8 cellular contexts compared by ENCODE assay signal in the genomic region with DNA sequence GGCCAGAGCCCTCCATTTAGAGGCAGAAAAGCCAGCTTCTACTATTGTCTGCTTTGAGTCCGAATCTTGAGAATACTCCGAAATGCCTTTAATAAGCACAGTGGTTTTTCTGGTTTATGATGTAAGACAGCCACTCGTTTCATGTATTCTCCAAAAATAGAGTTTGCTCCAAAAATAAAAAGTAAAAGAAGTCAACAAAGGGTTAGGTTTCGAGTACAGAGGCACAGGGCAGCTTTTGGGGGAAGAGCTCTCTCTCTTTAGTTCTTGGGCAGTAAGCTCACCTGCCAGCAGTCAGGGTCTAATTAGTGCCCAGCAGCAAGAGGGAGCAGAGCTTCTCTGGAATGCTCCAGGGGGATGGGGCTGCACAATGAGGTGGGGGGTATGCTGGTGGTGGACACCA. TPM values are rescaled to one million over a fixed set of nuclear protein-coding genes. Genes with fewer than 3 reads are reported as not detected.
DNase-seq lines count a peak whose midpoint lies in the region; ATAC-seq and TF ChIP-seq lines count a peak whose summit lies in the region.

No MANE protein-coding gene starts in this region.

- H3K4me1 Mint-ChIP-seq in Caco-2 (ENCODE audit: low read depth, unreplicated experiment): peaks cover 66% of the 10 kb centered on the region

- no peaks in the 10 kb centered on the region for H3K27me3 Mint-ChIP-seq in Caco-2 (ENCODE audit: insufficient read depth, unreplicated experiment)

- peak overlapping the region; percentile 3 for H3K9ac ChIP-seq in fibroblast of lung (ENCODE audit: insufficient read depth, low read length)

- no peaks in the 10 kb centered on the region for H3K9me3 Mint-ChIP-seq in Caco-2 (ENCODE audit: unreplicated experiment)

- H3K27me3 ChIP-seq in Caco-2 (replicated peaks; ENCODE audit: control insufficient read depth, insufficient read depth, low read length) (no peaks in the 10 kb centered on the region), fibroblast of lung (ENCODE audit: control insufficient read depth, insufficient read depth, low read length) (no peaks in the 10 kb centered on the region)

- no peak overlapping the region for H3K4me3 Mint-ChIP-seq in Caco-2 (ENCODE audit: unreplicated experiment)

- H3K9me3 ChIP-seq in Caco-2 (no peaks in the 10 kb centered on the region), fibroblast of lung (ENCODE audit: control insufficient read depth, insufficient read depth, low read depth, low read length) (no peaks in the 10 kb centered on the region)

- BruUV-seq in Caco-2 (replicated peaks; lab: Mats Ljungman, UMichigan): no TSS peak

- H3K4me2 ChIP-seq in fibroblast of lung (ENCODE audit: extremely low read depth, insufficient read depth, low read length): peak overlapping the region; percentile 11

- peaks cover 95% of the 10 kb centered on the region for H3K79me2 ChIP-seq in fibroblast of lung (ENCODE audit: control insufficient read depth, insufficient read depth, low read length)

- intact Hi-C loops in Caco-2 (cut with micrococcal nuclease; ENCODE audit: unreplicated experiment): loop anchor here (2.0 kb wide), 1 partner anchor 15 kb away; no protein-coding TSS in a partner anchor

- peak overlapping the region; percentile 98 for H3K27ac ChIP-seq in fibroblast of lung (ENCODE audit: insufficient read depth, low read length)

- DNase-seq in Caco-2: no peak
- DNase-seq in fibroblast of lung (ENCODE audit: low read depth in 2 of 2): no peak
- no peak for DNase-seq in occipital lobe (lab: John Stamatoyannopoulos, UW)
- DNase-seq in dermis blood vessel endothelial cell: no peak
- no peak for DNase-seq in NCI-H1105 treated with DMSO at 0.1 percent for 48 hours (lab: John Stamatoyannopoulos, UW)
- no peak for DNase-seq in germinal center (ENCODE audit: low spot score)

- H3K36me3 ChIP-seq in Caco-2 (ENCODE audit: control insufficient read depth, insufficient read depth, low read length) (peaks cover 4% of the 10 kb centered on the region; the same call in 1 of the 2 replicates), fibroblast of lung (ENCODE audit: control insufficient read depth, insufficient read depth, low read length) (peaks cover 2% of the 10 kb centered on the region)

- H3K36me3 Mint-ChIP-seq in Caco-2 (ENCODE audit: insufficient read depth, unreplicated experiment): peaks cover 43% of the 10 kb centered on the region

- ATAC-seq in GM19455 (IDR thresholded peaks at IDR 0.05; ENCODE audit: unreplicated experiment) (peak; percentile 76), HG03175 (IDR thresholded peaks at IDR 0.05; ENCODE audit: unreplicated experiment) (peak; percentile 46)

- POLR2A ChIA-PET in Caco-2 (lab: Charles Lee): interaction anchor here (0.7 kb wide), 1 partner anchor 15 kb away, joined by 4 read pairs; no protein-coding TSS in a partner anchor

- peaks cover 82% of the 10 kb centered on the region for H3K4me1 ChIP-seq in Caco-2
- H3K4me1 ChIP-seq in fibroblast of lung (ENCODE audit: control insufficient read depth, extremely low read depth, insufficient read depth, low read length): peaks cover 58% of the 10 kb centered on the region

- TF ChIP-seq CTCF in Caco-2 (IDR thresholded peaks at IDR 0.05; ENCODE audit: insufficient read depth in 1 of 2, low read depth in 1 of 2, low read length in 1 of 2, severe bottlenecking in 1 of 2, unreplicated experiment in 1 of 2) (no peak), fibroblast of lung (conservative IDR thresholded peaks at IDR 0.05 in 1 of 2, IDR thresholded peaks at IDR 0.05 in 1 of 2; ENCODE audit: low read depth in 1 of 2, low read length in 2 of 2) (no peak)

- no peak overlapping the region for H3K4me3 ChIP-seq in Caco-2 (ENCODE audit: low read depth, low read length)
- no peak overlapping the region for H3K4me3 ChIP-seq in fibroblast of lung (replicated peaks in 1 of 4; ENCODE audit: control extremely low read depth in 1 of 4, insufficient read depth in 1 of 4, low read depth in 3 of 4, low read length in 4 of 4)

- H4K20me1 ChIP-seq in fibroblast of lung (ENCODE audit: control insufficient read depth, extremely low read depth, insufficient read depth, low read length): no peaks in the 10 kb centered on the region

- CTCF ChIA-PET in Caco-2 (lab: Charles Lee): interaction anchor here (0.6 kb wide), 1 partner anchor 45 kb away, joined by 3 read pairs; no protein-coding TSS in a partner anchor

- no peak overlapping the region for H2AFZ ChIP-seq in fibroblast of lung (ENCODE audit: low read length)

- peak overlapping the region; percentile 29 for H3K27ac Mint-ChIP-seq in Caco-2 (ENCODE audit: unreplicated experiment)

RNA-seq across cellular contexts. Expression of gene CREB3L2, which starts 20.2 kb away (rescaled TPM):
- 106 and 123 TPM in 2 replicates for total RNA-seq in Caco-2 (2022)
- total RNA-seq in fibroblast of lung: 12.6 and 39.3 TPM in 2 replicates
- polyA plus RNA-seq in fibroblast of lung: 57.9 and 63.7 TPM in 2 replicates
- 37.1 and 49.5 TPM in 2 replicates for polyA plus RNA-seq in fibroblast of lung (2012)
- 96.9 and 155 TPM in 2 replicates for polyA minus RNA-seq in fibroblast of lung (ENCODE audit: low replicate concordance)
- 1.7 TPM for total RNA-seq in occipital lobe
- 32.2 and 34.5 TPM in 2 replicates for total RNA-seq in dermis blood vessel endothelial cell
